Comparison of ENCODE assay signal across 7 cellular contexts in genomic region chr11:39412117-39412516, GRCh38.
"Had no signal": no experiment of that assay in that cellular context is flagged by ENCODE, and none has a peak within 500 bp of the region (broad histone marks: within the 10 kb centered on the region; RNA-seq: fewer than 3 reads in every experiment).

No MANE protein-coding gene starts in this region.

- DNase-seq: GM23248, GOT3, H7, HFFc6, KBM-7 had no signal

- FAIRE-seq: HepG2 had no signal

- ATAC-seq: HCT116, HepG2 had no signal
